ENCODE assay signal across 2 cellular contexts in the genomic region with DNA sequence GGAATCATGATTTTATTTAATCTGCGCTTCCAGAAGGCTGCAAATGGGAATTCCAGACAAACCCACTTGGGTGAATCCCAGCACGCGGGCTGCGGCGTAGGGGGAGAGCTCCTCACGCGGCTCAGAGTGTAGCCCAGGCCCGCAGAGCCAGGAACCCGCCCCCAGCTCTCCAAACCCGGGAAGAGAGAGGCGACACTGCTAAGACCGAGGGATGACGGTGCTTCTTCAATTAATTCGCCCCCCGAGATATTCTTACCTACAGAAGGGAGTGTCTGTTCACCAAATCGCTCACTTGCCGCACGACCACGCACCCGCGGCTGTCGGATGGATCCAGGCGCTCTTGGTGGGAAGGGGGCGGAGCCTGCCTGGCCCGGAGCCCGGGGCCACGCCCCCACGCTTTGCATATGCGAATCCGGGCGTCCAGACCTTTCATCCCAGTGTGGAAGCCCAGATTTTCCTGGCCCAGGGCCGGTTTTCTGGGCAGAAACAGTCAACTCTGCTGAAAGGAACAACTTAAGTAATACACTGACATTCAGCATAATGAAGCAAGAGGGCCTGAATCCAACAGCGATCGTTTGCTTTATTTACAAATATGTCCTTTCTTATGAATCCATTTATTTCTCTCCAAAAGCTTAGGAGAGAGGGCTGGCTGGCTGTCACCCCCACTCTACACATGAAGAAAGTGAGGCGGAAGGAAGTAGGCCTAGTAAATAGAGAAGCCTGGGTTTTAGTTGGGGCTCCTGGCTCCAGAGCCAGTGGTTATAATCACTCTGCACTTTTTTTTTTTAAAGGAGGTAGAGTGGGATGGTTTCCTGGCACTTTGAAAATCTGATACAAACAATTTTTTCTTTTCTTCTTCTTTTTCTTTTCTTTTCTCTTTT.
A peak's percentile ranks its signal among the peaks of the same experiment; 100 is the strongest.
TF ChIP-seq lines count a peak whose summit lies in the region.

A gene (minus strand): TSS at position 342 of the 881 bp plus-strand sequence. CDS start 15,710 bp downstream, outside the sequence.

TF ChIP-seq in H1, 55 proteins besides CTCF, POLR2A, EP300 and RAD21:
- TF ChIP-seq EZH2 (IDR thresholded peaks at IDR 0.05; ENCODE audit: low read depth, low read length, severe bottlenecking) (no peak), SP4 (IDR thresholded peaks at IDR 0.05; ENCODE audit: low read length) (no peak), SRF (IDR thresholded peaks at IDR 0.05; ENCODE audit: low read depth, low read length) (no peak), KDM4A (IDR thresholded peaks at IDR 0.05; ENCODE audit: low read depth, low read length, severe bottlenecking) (peak; percentile 61), GABPA (IDR thresholded peaks at IDR 0.05; ENCODE audit: borderline replicate concordance, insufficient read depth, low read length) (no peak), BACH1 (IDR thresholded peaks at IDR 0.05; ENCODE audit: low read length) (no peak), TAF1 (IDR thresholded peaks at IDR 0.05; ENCODE audit: low read depth, low read length) (peak; percentile 42; the same call in 1 of the 2 replicates), ASH2L (IDR thresholded peaks at IDR 0.05; ENCODE audit: low read length) (peak; percentile 75), GTF2F1 (IDR thresholded peaks at IDR 0.05; ENCODE audit: borderline replicate concordance, low read depth, low read length) (no peak), HDAC6 (IDR thresholded peaks at IDR 0.05; ENCODE audit: low read depth, low read length) (no peak), TEAD4 (IDR thresholded peaks at IDR 0.05; ENCODE audit: low read depth, low read length) (no peak), TAF7 (optimal IDR thresholded peaks at IDR 0.05; ENCODE audit: borderline replicate concordance, low read depth, low read length) (no peak), HDAC2 (IDR thresholded peaks at IDR 0.05; ENCODE audit: borderline replicate concordance in 1 of 2, low read depth in 2 of 2, low read length in 2 of 2) (0 out of 4 replicates have a peak, but pooled peaks of 1 of the 2 experiments have one; percentile 61)
- TF ChIP-seq, protein P1, sequence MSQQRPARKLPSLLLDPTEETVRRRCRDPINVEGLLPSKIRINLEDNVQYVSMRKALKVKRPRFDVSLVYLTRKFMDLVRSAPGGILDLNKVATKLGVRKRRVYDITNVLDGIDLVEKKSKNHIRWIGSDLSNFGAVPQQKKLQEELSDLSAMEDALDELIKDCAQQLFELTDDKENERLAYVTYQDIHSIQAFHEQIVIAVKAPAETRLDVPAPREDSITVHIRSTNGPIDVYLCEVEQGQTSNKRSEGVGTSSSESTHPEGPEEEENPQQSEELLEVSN (IDR thresholded peaks at IDR 0.05) = peak; percentile 32; the same call in 1 of the 2 replicates
- TF ChIP-seq, protein P2, sequence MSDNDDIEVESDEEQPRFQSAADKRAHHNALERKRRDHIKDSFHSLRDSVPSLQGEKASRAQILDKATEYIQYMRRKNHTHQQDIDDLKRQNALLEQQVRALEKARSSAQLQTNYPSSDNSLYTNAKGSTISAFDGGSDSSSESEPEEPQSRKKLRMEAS (IDR thresholded peaks at IDR 0.05) = 0 out of 2 replicates have a peak, but pooled peaks have one; percentile 25

TF ChIP-seq in liver, 16 proteins besides CTCF, POLR2A, EP300 and RAD21:
- no peak for TF ChIP-seq HNF4G (IDR thresholded peaks at IDR 0.05)
- peak; percentile 78 for TF ChIP-seq SP1 (IDR thresholded peaks at IDR 0.05)
- peak; percentile 23 for TF ChIP-seq FOXA1 (IDR thresholded peaks at IDR 0.05)
- TF ChIP-seq, protein P3, sequence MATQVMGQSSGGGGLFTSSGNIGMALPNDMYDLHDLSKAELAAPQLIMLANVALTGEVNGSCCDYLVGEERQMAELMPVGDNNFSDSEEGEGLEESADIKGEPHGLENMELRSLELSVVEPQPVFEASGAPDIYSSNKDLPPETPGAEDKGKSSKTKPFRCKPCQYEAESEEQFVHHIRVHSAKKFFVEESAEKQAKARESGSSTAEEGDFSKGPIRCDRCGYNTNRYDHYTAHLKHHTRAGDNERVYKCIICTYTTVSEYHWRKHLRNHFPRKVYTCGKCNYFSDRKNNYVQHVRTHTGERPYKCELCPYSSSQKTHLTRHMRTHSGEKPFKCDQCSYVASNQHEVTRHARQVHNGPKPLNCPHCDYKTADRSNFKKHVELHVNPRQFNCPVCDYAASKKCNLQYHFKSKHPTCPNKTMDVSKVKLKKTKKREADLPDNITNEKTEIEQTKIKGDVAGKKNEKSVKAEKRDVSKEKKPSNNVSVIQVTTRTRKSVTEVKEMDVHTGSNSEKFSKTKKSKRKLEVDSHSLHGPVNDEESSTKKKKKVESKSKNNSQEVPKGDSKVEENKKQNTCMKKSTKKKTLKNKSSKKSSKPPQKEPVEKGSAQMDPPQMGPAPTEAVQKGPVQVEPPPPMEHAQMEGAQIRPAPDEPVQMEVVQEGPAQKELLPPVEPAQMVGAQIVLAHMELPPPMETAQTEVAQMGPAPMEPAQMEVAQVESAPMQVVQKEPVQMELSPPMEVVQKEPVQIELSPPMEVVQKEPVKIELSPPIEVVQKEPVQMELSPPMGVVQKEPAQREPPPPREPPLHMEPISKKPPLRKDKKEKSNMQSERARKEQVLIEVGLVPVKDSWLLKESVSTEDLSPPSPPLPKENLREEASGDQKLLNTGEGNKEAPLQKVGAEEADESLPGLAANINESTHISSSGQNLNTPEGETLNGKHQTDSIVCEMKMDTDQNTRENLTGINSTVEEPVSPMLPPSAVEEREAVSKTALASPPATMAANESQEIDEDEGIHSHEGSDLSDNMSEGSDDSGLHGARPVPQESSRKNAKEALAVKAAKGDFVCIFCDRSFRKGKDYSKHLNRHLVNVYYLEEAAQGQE (IDR thresholded peaks at IDR 0.05) = no peak
- no peak for TF ChIP-seq GABPA (IDR thresholded peaks at IDR 0.05 in 1 of 2, conservative IDR thresholded peaks at IDR 0.05 in 1 of 2)
- TF ChIP-seq EGR1 (IDR thresholded peaks at IDR 0.05; ENCODE audit: low read depth in 2 of 2) = peak in 1 of 2 donors; percentile 43
- peak in 1 of 2 donors; percentile 82 for TF ChIP-seq JUND (IDR thresholded peaks at IDR 0.05)
- no peak for TF ChIP-seq TAF1 (conservative IDR thresholded peaks at IDR 0.05)
- TF ChIP-seq, protein P4, sequence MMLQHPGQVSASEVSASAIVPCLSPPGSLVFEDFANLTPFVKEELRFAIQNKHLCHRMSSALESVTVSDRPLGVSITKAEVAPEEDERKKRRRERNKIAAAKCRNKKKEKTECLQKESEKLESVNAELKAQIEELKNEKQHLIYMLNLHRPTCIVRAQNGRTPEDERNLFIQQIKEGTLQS (IDR thresholded peaks at IDR 0.05) = peak; percentile 32
- TF ChIP-seq FOXA2 (IDR thresholded peaks at IDR 0.05) = peak; percentile 53
- TF ChIP-seq, protein P2 (IDR thresholded peaks at IDR 0.05) = peak; percentile 69
- TF ChIP-seq, protein P5, sequence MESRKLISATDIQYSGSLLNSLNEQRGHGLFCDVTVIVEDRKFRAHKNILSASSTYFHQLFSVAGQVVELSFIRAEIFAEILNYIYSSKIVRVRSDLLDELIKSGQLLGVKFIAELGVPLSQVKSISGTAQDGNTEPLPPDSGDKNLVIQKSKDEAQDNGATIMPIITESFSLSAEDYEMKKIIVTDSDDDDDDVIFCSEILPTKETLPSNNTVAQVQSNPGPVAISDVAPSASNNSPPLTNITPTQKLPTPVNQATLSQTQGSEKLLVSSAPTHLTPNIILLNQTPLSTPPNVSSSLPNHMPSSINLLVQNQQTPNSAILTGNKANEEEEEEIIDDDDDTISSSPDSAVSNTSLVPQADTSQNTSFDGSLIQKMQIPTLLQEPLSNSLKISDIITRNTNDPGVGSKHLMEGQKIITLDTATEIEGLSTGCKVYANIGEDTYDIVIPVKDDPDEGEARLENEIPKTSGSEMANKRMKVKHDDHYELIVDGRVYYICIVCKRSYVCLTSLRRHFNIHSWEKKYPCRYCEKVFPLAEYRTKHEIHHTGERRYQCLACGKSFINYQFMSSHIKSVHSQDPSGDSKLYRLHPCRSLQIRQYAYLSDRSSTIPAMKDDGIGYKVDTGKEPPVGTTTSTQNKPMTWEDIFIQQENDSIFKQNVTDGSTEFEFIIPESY (IDR thresholded peaks at IDR 0.05) = peak; percentile 47
- TF ChIP-seq YY1 (IDR thresholded peaks at IDR 0.05) = peak; percentile 75
- TF ChIP-seq RXRA (IDR thresholded peaks at IDR 0.05) = peak; percentile 65 to 79
- TF ChIP-seq HNF4A (conservative IDR thresholded peaks at IDR 0.05) = peak; percentile 76 to 86
- peak; percentile 35 for TF ChIP-seq NR2F2 (IDR thresholded peaks at IDR 0.05)
TF ChIP-seq in liver: peak in this region for 12.
